Comparison of ENCODE assay signal across 2 cellular contexts in the genomic region with DNA sequence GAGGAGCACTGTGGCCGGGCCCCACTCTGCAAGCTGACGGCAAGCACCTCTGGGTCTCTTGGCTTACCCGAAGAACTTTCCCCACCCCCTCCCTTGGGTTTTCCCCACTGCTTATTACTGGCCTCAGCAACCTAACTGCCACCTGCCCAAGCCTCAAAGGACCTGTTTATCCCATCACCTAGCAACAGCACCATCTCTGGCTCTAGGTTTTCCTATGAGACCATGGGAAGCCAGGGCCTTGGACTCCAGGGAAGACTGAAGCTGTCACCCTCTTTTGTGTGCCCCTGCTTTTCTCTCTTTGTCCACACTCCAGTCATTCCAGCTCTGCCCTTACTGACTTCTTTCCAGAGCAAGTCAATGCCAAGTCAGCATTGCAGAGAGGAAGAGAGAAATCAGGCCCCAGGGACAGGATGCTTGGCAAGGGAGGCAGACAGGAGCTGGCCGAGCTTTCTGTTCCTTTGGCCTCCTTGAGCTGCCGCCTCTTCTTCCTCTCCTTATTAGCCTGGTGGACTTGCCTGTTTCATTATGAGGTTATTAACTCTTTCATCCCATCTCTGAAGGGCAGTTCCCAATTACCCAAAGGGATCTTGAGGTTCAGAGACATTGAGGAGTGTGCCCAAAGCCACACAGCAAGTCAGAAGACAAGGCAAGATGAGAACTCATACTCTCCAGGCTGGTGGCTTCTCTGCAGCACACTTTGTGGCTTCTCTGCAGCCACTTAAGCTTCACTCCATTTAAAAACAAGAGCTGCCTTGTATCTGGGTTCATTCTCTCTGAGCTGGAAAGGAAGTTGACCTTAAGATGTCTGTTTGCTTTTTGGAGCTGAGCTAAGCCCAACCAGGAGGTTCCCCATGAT.
TF ChIP-seq lines count a peak whose summit lies in the region.

TSS of gene SMIM35 (minus strand) at position 51 of the 856 bp plus-strand sequence. CDS start 206 bp downstream, outside the sequence.

TF ChIP-seq in HepG2, 621 proteins besides CTCF, POLR2A, EP300 and RAD21:
- TF ChIP-seq ZNF274 (CRISPR knock-in tag; IDR thresholded peaks at IDR 0.05) (peak; percentile 99), ZNF768 (CRISPR knock-in tag; IDR thresholded peaks at IDR 0.05) (peak; percentile 41; the same call in 1 of the 2 replicates), ZNF350 (CRISPR knock-in tag; IDR thresholded peaks at IDR 0.05; ENCODE audit: borderline replicate concordance, low read depth) (no peak)

TF ChIP-seq in SK-N-SH, 30 proteins besides CTCF, POLR2A, EP300 and RAD21:
- TF ChIP-seq ZBTB33 (IDR thresholded peaks at IDR 0.05; ENCODE audit: borderline replicate concordance, low read depth) (no peak), FOXJ3 (CRISPR knock-in tag; IDR thresholded peaks at IDR 0.05) (no peak), SIN3A (IDR thresholded peaks at IDR 0.05; ENCODE audit: borderline replicate concordance, low read depth, low read length) (no peak), MEF2A (IDR thresholded peaks at IDR 0.05; ENCODE audit: borderline replicate concordance, low read depth) (no peak), TAF1 (IDR thresholded peaks at IDR 0.05; ENCODE audit: borderline replicate concordance, low read depth, low read length) (no peak), FOSL2 (IDR thresholded peaks at IDR 0.05; ENCODE audit: borderline replicate concordance, low read depth) (no peak), EZH2phosphoT487 (IDR thresholded peaks at IDR 0.05; ENCODE audit: borderline replicate concordance, low read depth) (no peak), GABPA (IDR thresholded peaks at IDR 0.05; ENCODE audit: low read depth) (no peak), POLR2AphosphoS5 (IDR thresholded peaks at IDR 0.05; ENCODE audit: low read depth, low read length) (no peak), RCOR1 (IDR thresholded peaks at IDR 0.05; ENCODE audit: low read length) (no peak), YY1 (IDR thresholded peaks at IDR 0.05; ENCODE audit: low read depth) (no peak), TEAD4 (IDR thresholded peaks at IDR 0.05; ENCODE audit: borderline replicate concordance, insufficient read depth) (no peak)
- TF ChIP-seq, protein P1, sequence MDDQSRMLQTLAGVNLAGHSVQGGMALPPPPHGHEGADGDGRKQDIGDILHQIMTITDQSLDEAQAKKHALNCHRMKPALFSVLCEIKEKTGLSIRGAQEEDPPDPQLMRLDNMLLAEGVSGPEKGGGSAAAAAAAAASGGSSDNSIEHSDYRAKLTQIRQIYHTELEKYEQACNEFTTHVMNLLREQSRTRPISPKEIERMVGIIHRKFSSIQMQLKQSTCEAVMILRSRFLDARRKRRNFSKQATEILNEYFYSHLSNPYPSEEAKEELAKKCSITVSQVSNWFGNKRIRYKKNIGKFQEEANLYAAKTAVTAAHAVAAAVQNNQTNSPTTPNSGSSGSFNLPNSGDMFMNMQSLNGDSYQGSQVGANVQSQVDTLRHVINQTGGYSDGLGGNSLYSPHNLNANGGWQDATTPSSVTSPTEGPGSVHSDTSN (IDR thresholded peaks at IDR 0.05): no peak
- TF ChIP-seq, protein P2, sequence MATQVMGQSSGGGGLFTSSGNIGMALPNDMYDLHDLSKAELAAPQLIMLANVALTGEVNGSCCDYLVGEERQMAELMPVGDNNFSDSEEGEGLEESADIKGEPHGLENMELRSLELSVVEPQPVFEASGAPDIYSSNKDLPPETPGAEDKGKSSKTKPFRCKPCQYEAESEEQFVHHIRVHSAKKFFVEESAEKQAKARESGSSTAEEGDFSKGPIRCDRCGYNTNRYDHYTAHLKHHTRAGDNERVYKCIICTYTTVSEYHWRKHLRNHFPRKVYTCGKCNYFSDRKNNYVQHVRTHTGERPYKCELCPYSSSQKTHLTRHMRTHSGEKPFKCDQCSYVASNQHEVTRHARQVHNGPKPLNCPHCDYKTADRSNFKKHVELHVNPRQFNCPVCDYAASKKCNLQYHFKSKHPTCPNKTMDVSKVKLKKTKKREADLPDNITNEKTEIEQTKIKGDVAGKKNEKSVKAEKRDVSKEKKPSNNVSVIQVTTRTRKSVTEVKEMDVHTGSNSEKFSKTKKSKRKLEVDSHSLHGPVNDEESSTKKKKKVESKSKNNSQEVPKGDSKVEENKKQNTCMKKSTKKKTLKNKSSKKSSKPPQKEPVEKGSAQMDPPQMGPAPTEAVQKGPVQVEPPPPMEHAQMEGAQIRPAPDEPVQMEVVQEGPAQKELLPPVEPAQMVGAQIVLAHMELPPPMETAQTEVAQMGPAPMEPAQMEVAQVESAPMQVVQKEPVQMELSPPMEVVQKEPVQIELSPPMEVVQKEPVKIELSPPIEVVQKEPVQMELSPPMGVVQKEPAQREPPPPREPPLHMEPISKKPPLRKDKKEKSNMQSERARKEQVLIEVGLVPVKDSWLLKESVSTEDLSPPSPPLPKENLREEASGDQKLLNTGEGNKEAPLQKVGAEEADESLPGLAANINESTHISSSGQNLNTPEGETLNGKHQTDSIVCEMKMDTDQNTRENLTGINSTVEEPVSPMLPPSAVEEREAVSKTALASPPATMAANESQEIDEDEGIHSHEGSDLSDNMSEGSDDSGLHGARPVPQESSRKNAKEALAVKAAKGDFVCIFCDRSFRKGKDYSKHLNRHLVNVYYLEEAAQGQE (IDR thresholded peaks at IDR 0.05; ENCODE audit: low read depth, low read length): no peak
